17 cellular contexts compared by ENCODE assay signal in genomic region chr16:84930298-84931106, GRCh38.
DNase-seq lines count a peak whose midpoint lies in the region; ATAC-seq and TF ChIP-seq lines count a peak whose summit lies in the region.
"Had no signal": no experiment of that assay in that cellular context is flagged by ENCODE, and none has a peak within 500 bp of the region (broad histone marks: within the 10 kb centered on the region; RNA-seq: fewer than 3 reads in every experiment).

No MANE protein-coding gene starts in this region.

- H3K9me3 ChIP-seq in naive thymus-derived CD4-positive, alpha-beta T cell (ENCODE audit: control insufficient read depth in 2 of 3, low read length in 3 of 3): peaks cover 0 to 5% (median 0%) of the 10 kb centered on the region in 3 experiments
- H3K9me3 ChIP-seq in Caco-2 (no peaks in the 10 kb centered on the region; the same call in 1 of the 2 replicates), mucosa of descending colon (no peaks in the 10 kb centered on the region)
- H3K9me3 ChIP-seq: ascending aorta, left lung had no signal

- no peak overlapping the region for H3K27ac ChIP-seq in naive thymus-derived CD4-positive, alpha-beta T cell (ENCODE audit: low read depth, low read length)
- H3K27ac ChIP-seq in urinary bladder (ENCODE audit: low read depth): peak overlapping the region; percentile 81
- H3K27ac ChIP-seq: ascending aorta, left lung, parathyroid adenoma had no signal

- POLR2A ChIA-PET in naive thymus-derived CD4-positive, alpha-beta T cell (lab: Charles Lee): no interaction called here
- POLR2A ChIA-PET in Caco-2 (lab: Charles Lee): no interaction called here

- no peak overlapping the region for H3K4me3 ChIP-seq in naive thymus-derived CD4-positive, alpha-beta T cell (ENCODE audit: low read length)
- H3K4me3 ChIP-seq in urinary bladder (ENCODE audit: low read depth, low read length) (no peak overlapping the region), Caco-2 (ENCODE audit: low read depth, low read length) (no peak overlapping the region), mucosa of descending colon (no peak overlapping the region)
- H3K4me3 ChIP-seq: ascending aorta, left lung, skin epidermis had no signal

- ATAC-seq in Right ventricle myocardium inferior: no peak
- ATAC-seq in activated T-helper 17 cell treated with anti-CD3 and anti-CD28 coated beads, Interleukin-2, amount 50 U/mL, for 72 hours (replicated peaks): peak; percentile 25
- peak; percentile 51 for ATAC-seq in naive thymus-derived CD4-positive, alpha-beta T cell
- no peak for ATAC-seq in mucosa of descending colon
- ATAC-seq: left lung had no signal

- peaks cover 11% of the 10 kb centered on the region for H3K4me1 Mint-ChIP-seq in activated T-helper 17 cell treated with anti-CD3 and anti-CD28 coated beads, Interleukin-2, amount 50 U/mL, for 72 hours
- H3K4me1 Mint-ChIP-seq in naive thymus-derived CD4-positive, alpha-beta T cell: peaks cover 0 to 4% (median 0%) of the 10 kb centered on the region in 7 donors
- H3K4me1 Mint-ChIP-seq in Caco-2 (ENCODE audit: low read depth, unreplicated experiment): no peaks in the 10 kb centered on the region

- intact Hi-C loops in Right ventricle myocardium inferior (cut with DNase I): no loop called here
- intact Hi-C loops in cardiac septum (cut with DNase I): no loop called here
- intact Hi-C loops in naive thymus-derived CD4-positive, alpha-beta T cell (cut with micrococcal nuclease): no loop called here
- intact Hi-C loops in Caco-2 (cut with micrococcal nuclease; ENCODE audit: unreplicated experiment): no loop called here
- intact Hi-C loops in mucosa of descending colon (cut with DNase I, micrococcal nuclease): no loop called here

- no peaks in the 10 kb centered on the region for H3K27me3 Mint-ChIP-seq in activated T-helper 17 cell treated with anti-CD3 and anti-CD28 coated beads, Interleukin-2, amount 50 U/mL, for 72 hours
- H3K27me3 Mint-ChIP-seq in naive thymus-derived CD4-positive, alpha-beta T cell: no peaks in the 10 kb centered on the region
- no peaks in the 10 kb centered on the region for H3K27me3 Mint-ChIP-seq in Caco-2 (ENCODE audit: insufficient read depth, unreplicated experiment)

- WGBS in urinary bladder: 82% methylated on average over 8 of the region's 8 CpGs

- H3K4me3 Mint-ChIP-seq in activated T-helper 17 cell treated with anti-CD3 and anti-CD28 coated beads, Interleukin-2, amount 50 U/mL, for 72 hours: peak overlapping the region; percentile 29
- no peak overlapping the region for H3K4me3 Mint-ChIP-seq in naive thymus-derived CD4-positive, alpha-beta T cell
- H3K4me3 Mint-ChIP-seq in Caco-2 (ENCODE audit: unreplicated experiment): no peak overlapping the region
- H3K4me3 Mint-ChIP-seq: H9 had no signal

- no peaks in the 10 kb centered on the region for H3K36me3 ChIP-seq in naive thymus-derived CD4-positive, alpha-beta T cell (ENCODE audit: control insufficient read depth in 2 of 3, insufficient read depth in 3 of 3, low read length in 3 of 3)
- H3K36me3 ChIP-seq in urinary bladder (ENCODE audit: insufficient read depth): no peaks in the 10 kb centered on the region
- H3K36me3 ChIP-seq in Caco-2 (ENCODE audit: control insufficient read depth, insufficient read depth, low read length): no peaks in the 10 kb centered on the region
- no peaks in the 10 kb centered on the region for H3K36me3 ChIP-seq in mucosa of descending colon (ENCODE audit: low read depth)
- H3K36me3 ChIP-seq: ascending aorta, left lung had no signal

- no peaks in the 10 kb centered on the region for H3K9me3 Mint-ChIP-seq in activated T-helper 17 cell treated with anti-CD3 and anti-CD28 coated beads, Interleukin-2, amount 50 U/mL, for 72 hours
- H3K9me3 Mint-ChIP-seq in naive thymus-derived CD4-positive, alpha-beta T cell: peaks cover 0 to 1% (median 0%) of the 10 kb centered on the region in 11 donors
- no peaks in the 10 kb centered on the region for H3K9me3 Mint-ChIP-seq in Caco-2 (ENCODE audit: unreplicated experiment)

- peaks cover 17% of the 10 kb centered on the region for H3K36me3 Mint-ChIP-seq in activated T-helper 17 cell treated with anti-CD3 and anti-CD28 coated beads, Interleukin-2, amount 50 U/mL, for 72 hours (ENCODE audit: low read depth)
- H3K36me3 Mint-ChIP-seq in naive thymus-derived CD4-positive, alpha-beta T cell: no peaks in the 10 kb centered on the region
- no peaks in the 10 kb centered on the region for H3K36me3 Mint-ChIP-seq in Caco-2 (ENCODE audit: insufficient read depth, unreplicated experiment)

- peak overlapping the region; percentile 93 for H3K27ac Mint-ChIP-seq in activated T-helper 17 cell treated with anti-CD3 and anti-CD28 coated beads, Interleukin-2, amount 50 U/mL, for 72 hours
- peak overlapping the region in 1 of 9 donors; percentile 81 for H3K27ac Mint-ChIP-seq in naive thymus-derived CD4-positive, alpha-beta T cell
- no peak overlapping the region for H3K27ac Mint-ChIP-seq in Caco-2 (ENCODE audit: unreplicated experiment)

- TF ChIP-seq CTCF in Caco-2 (IDR thresholded peaks at IDR 0.05; ENCODE audit: insufficient read depth in 1 of 2, low read depth in 1 of 2, low read length in 1 of 2, severe bottlenecking in 1 of 2, unreplicated experiment in 1 of 2) (no peak), mucosa of descending colon (IDR thresholded peaks at IDR 0.05) (no peak)

- H3K4me1 ChIP-seq in naive thymus-derived CD4-positive, alpha-beta T cell (ENCODE audit: control insufficient read depth in 2 of 2, insufficient read depth in 2 of 2, low read length in 2 of 2): no peaks in the 10 kb centered on the region
- H3K4me1 ChIP-seq in urinary bladder (ENCODE audit: insufficient read depth) (no peaks in the 10 kb centered on the region), Caco-2 (peaks cover under 1% of the 10 kb centered on the region; the same call in 1 of the 2 replicates), mucosa of descending colon (ENCODE audit: low read depth) (peaks cover 7% of the 10 kb centered on the region)
- H3K4me1 ChIP-seq: parathyroid adenoma had no signal

- DNase-seq in Right ventricle myocardium inferior (ENCODE audit: missing footprints) (peak; percentile 56), cardiac septum (ENCODE audit: low spot score) (no peak), Caco-2 (no peak), mucosa of descending colon (no peak), SIG-M5 (lab: John Stamatoyannopoulos, UW) (no peak)
- peak in 1 of 9 donors; percentile 35 for DNase-seq in naive thymus-derived CD4-positive, alpha-beta T cell
- DNase-seq: Calu3; H9; left lung; NCI-H187; SHP77; stimulated activated naive CD4-positive, alpha-beta T cell treated with Interleukin-2 at 50 U/mL for 16 hours had no signal

- CTCF ChIA-PET in naive thymus-derived CD4-positive, alpha-beta T cell (lab: Charles Lee): no interaction called here
- CTCF ChIA-PET in Caco-2 (lab: Charles Lee): interaction anchor here (1.9 kb wide), 1 partner anchor 22 kb away, joined by 12 read pairs; no protein-coding TSS in a partner anchor

- no TSS peak for BruUV-seq in Caco-2 (replicated peaks; lab: Mats Ljungman, UMichigan)

- H3K27me3 ChIP-seq in naive thymus-derived CD4-positive, alpha-beta T cell (ENCODE audit: control insufficient read depth in 2 of 2, insufficient read depth in 2 of 2, low read length in 2 of 2): no peaks in the 10 kb centered on the region
- no peaks in the 10 kb centered on the region for H3K27me3 ChIP-seq in Caco-2 (replicated peaks; ENCODE audit: control insufficient read depth, insufficient read depth, low read length)
- H3K27me3 ChIP-seq: ascending aorta had no signal

Comparison
In these comparisons a context has a peak if more than half of its experiments do, and no peak if none do; other contexts are left out.
1. ATAC-seq: peak in activated T-helper 17 cell treated with anti-CD3 and anti-CD28 coated beads, Interleukin-2, amount 50 U/mL, for 72 hours (single experiment) and naive thymus-derived CD4-positive, alpha-beta T cell (single experiment); none in Right ventricle myocardium inferior (single experiment) and mucosa of descending colon (single experiment).